Comparison of ENCODE assay signal across 29 cellular contexts in genomic region chr10:27911006-27911405, GRCh38.
"Had no signal": no experiment of that assay in that cellular context is flagged by ENCODE, and none has a peak within 500 bp of the region (broad histone marks: within the 10 kb centered on the region; RNA-seq: fewer than 3 reads in every experiment).

No MANE protein-coding gene starts in this region.

- H3K4me1 ChIP-seq: Peyer's patch had no signal

- H3K27ac ChIP-seq: KMS-11, Peyer's patch, RWPE1 had no signal

- H3K27me3 Mint-ChIP-seq: brain had no signal

- DNase-seq: activated CD4-positive, alpha-beta T cell treated with anti-CD3 and anti-CD28 coated beads for 36 hours; activated CD4-positive, alpha-beta T cell treated with anti-CD3 and anti-CD28 coated beads, Interleukin-2, amount 10 ng/mL, durations not matched to agents 7 days and 5 days; activated CD4-positive, alpha-beta T cell treated with anti-CD3 and anti-CD28 coated beads, Interleukin-2, amount 50 U/mL, for 48 hours; activated CD8-positive, alpha-beta T cell treated with anti-CD3 and anti-CD28 coated beads, Interleukin-2, amount 10 ng/mL, durations not matched to agents 7 days and 5 days; activated gamma-delta T cell; activated naive CD4-positive, alpha-beta T cell treated with Interleukin-2 at 50 U/mL for 16 hours; activated naive CD8-positive, alpha-beta T cell treated with anti-CD3 and anti-CD28 coated beads, Interleukin-2, amount 10 ng/mL, durations not matched to agents 7 days and 5 days; activated T-cell treated with anti-CD3 and anti-CD28 coated beads, Interleukin-2, amount 50 U/mL, for 24 hours; MM.1S; MV-4-11; NCI-H1092; NCI-H1436 treated with DMSO at 0.1 percent for 48 hours; NCI-H1694 treated with DMSO at 0.1 percent for 48 hours; NCI-H2029; NCI-H345; NCI-H524 treated with DMSO at 0.1 percent for 48 hours; NCI-H748 treated with DMSO at 0.1 percent for 48 hours; NK-92 treated with Interleukin-12 subunit alpha and Interleukin-12 subunit beta, amount 100 ng/mL, for 24 hours; PC-3; Peyer's patch; SIG-M5; SW 1271 had no signal

- H3K4me3 ChIP-seq: Peyer's patch had no signal

- H3K4me1 Mint-ChIP-seq: activated CD4-positive, alpha-beta T cell treated with anti-CD3 and anti-CD28 coated beads for 36 hours; activated CD4-positive, alpha-beta T cell treated with anti-CD3 and anti-CD28 coated beads, Interleukin-2, amount 10 ng/mL, durations not matched to agents 7 days and 5 days; activated naive CD4-positive, alpha-beta T cell treated with anti-CD3 and anti-CD28 coated beads, Interleukin-2, amount 50 U/mL, for 24 hours; activated naive CD8-positive, alpha-beta T cell treated with anti-CD3 and anti-CD28 coated beads, Interleukin-2, amount 10 ng/mL, durations not matched to agents 7 days and 5 days had no signal

- H3K4me3 Mint-ChIP-seq: activated CD4-positive, alpha-beta T cell treated with anti-CD3 and anti-CD28 coated beads for 36 hours; activated CD4-positive, alpha-beta T cell treated with anti-CD3 and anti-CD28 coated beads, Interleukin-2, amount 10 ng/mL, durations not matched to agents 7 days and 5 days; activated CD8-positive, alpha-beta T cell treated with anti-CD3 and anti-CD28 coated beads, Interleukin-2, amount 10 ng/mL, durations not matched to agents 7 days and 5 days; activated naive CD4-positive, alpha-beta T cell treated with anti-CD3 and anti-CD28 coated beads, Interleukin-2, amount 50 U/mL, for 24 hours; activated naive CD8-positive, alpha-beta T cell treated with anti-CD3 and anti-CD28 coated beads, Interleukin-2, amount 10 ng/mL, durations not matched to agents 7 days and 5 days; activated T-cell treated with anti-CD3 and anti-CD28 coated beads, Interleukin-2, amount 50 U/mL, for 24 hours; T-helper 1 cell treated with Interleukin-12 subunit alpha and Interleukin-12 subunit beta and Interleukin-4 antibody, amounts not matched to agents 30 μg/mL and 1 μg/mL, for 36 hours; T-helper 2 cell treated with Interferon-gamma antibody and Interleukin-4, amounts not matched to agents 5 μg/mL and 100 μg/mL, for 36 hours had no signal

- H3K36me3 Mint-ChIP-seq: activated naive CD4-positive, alpha-beta T cell treated with anti-CD3 and anti-CD28 coated beads, Interleukin-2, amount 50 U/mL, for 24 hours; activated naive CD8-positive, alpha-beta T cell treated with anti-CD3 and anti-CD28 coated beads, Interleukin-2, amount 10 ng/mL, durations not matched to agents 7 days and 5 days had no signal

- H3K9me3 ChIP-seq: Peyer's patch had no signal

- H3K9me3 Mint-ChIP-seq: activated CD4-positive, alpha-beta T cell treated with anti-CD3 and anti-CD28 coated beads, Interleukin-2, amount 10 ng/mL, durations not matched to agents 7 days and 5 days; activated T-helper 2 cell treated with anti-CD3 and anti-CD28 coated beads, Interferon-gamma antibody, Interleukin-2, Interleukin-4, amounts not matched to agents 10 μg/mL and 5 μg/mL and 100 μg/mL, durations not matched to agents 14 hours and 24 hours and 36 hours; T-helper 1 cell treated with Interleukin-12 subunit alpha and Interleukin-12 subunit beta and Interleukin-4 antibody, amounts not matched to agents 30 μg/mL and 1 μg/mL, for 36 hours; T-helper 2 cell treated with Interferon-gamma antibody and Interleukin-4, amounts not matched to agents 5 μg/mL and 100 μg/mL, for 36 hours had no signal

- H3K27me3 ChIP-seq: Peyer's patch had no signal

- H3K27ac Mint-ChIP-seq: activated CD4-positive, alpha-beta T cell treated with anti-CD3 and anti-CD28 coated beads for 36 hours; activated CD4-positive, alpha-beta T cell treated with anti-CD3 and anti-CD28 coated beads, Interleukin-2, amount 10 ng/mL, durations not matched to agents 7 days and 5 days; activated CD8-positive, alpha-beta T cell treated with anti-CD3 and anti-CD28 coated beads, Interleukin-2, amount 10 ng/mL, durations not matched to agents 7 days and 5 days; activated naive CD4-positive, alpha-beta T cell treated with anti-CD3 and anti-CD28 coated beads, Interleukin-2, amount 50 U/mL, for 24 hours; activated naive CD8-positive, alpha-beta T cell treated with anti-CD3 and anti-CD28 coated beads, Interleukin-2, amount 10 ng/mL, durations not matched to agents 7 days and 5 days; activated T-cell treated with anti-CD3 and anti-CD28 coated beads, Interleukin-2, amount 50 U/mL, for 24 hours; activated T-helper 2 cell treated with anti-CD3 and anti-CD28 coated beads, Interferon-gamma antibody, Interleukin-2, Interleukin-4, amounts not matched to agents 10 μg/mL and 5 μg/mL and 100 μg/mL, durations not matched to agents 14 hours and 24 hours and 36 hours; T-helper 1 cell treated with Interleukin-12 subunit alpha and Interleukin-12 subunit beta and Interleukin-4 antibody, amounts not matched to agents 30 μg/mL and 1 μg/mL, for 36 hours; T-helper 2 cell treated with Interferon-gamma antibody and Interleukin-4, amounts not matched to agents 5 μg/mL and 100 μg/mL, for 36 hours had no signal

- H3K9ac ChIP-seq: KMS-11 had no signal

- H3K36me3 ChIP-seq: Peyer's patch had no signal
